8 cellular contexts compared by ENCODE assay signal in the genomic region with DNA sequence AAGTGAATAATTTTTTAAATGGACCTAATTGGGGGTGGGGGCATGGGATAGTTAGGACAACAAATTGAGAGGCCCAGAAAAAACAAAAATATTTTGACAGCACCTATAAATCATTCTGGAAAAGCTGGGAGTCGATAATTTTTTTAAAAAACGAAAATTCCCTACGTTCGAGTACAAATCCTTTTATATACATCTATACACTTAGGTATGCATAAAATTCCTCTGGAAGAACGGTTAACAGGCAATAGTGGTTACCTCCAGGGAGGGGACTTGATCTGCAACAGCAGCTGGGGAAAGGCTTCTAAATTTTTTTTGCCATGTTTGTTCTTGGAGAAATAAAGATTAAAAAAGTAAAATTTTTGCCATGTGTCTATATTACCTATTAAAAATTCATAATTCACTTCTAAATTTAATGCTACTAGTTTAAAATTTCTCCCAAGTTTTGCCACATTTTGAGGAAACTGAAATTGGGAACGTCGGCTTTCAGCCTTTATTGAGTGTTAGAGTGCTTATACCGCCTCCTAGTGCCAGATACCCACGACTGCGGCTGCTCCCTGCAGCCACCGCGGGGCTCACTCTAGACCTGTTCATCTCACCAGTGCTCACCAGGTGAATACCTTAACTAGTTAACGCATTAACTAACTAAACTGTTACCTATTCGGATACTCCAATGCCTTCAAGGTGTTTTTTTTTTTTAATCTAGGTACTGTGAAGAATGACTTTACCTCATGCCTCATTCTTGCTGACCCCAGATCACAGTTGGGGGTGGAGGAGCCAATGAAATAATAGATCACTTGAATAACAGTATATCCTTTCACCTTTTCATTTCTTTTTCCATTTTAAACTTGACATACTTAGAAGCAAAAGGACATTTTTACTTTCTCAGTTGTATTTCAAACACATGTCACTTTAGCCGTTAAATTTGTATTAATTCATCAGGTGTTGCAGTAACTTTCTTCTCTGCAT. TPM values are rescaled to one million over a fixed set of nuclear protein-coding genes. Genes with fewer than 3 reads are reported as not detected.
A peak's percentile ranks its signal among the peaks of the same experiment; 100 is the strongest.
DNase-seq lines count a peak whose midpoint lies in the region; ATAC-seq and TF ChIP-seq lines count a peak whose summit lies in the region.
"Had no signal": no experiment of that assay in that cellular context is flagged by ENCODE, and none has a peak within 500 bp of the region (broad histone marks: within the 10 kb centered on the region; RNA-seq: fewer than 3 reads in every experiment).

No MANE protein-coding gene starts in this region.

- peaks cover 0 to 2% of the 10 kb centered on the region in 2 donors for H3K4me1 Mint-ChIP-seq in effector memory CD8-positive, alpha-beta T cell (ENCODE audit: low read depth in 2 of 2)

- no peaks in the 10 kb centered on the region for H3K9me3 Mint-ChIP-seq in effector memory CD8-positive, alpha-beta T cell

- H3K27ac Mint-ChIP-seq in effector memory CD8-positive, alpha-beta T cell, result no peak overlapping the region

- H3K27me3 Mint-ChIP-seq in effector memory CD8-positive, alpha-beta T cell, result peaks cover 75 to 81% of the 10 kb centered on the region in 2 donors

- H3K27ac ChIP-seq in esophagus squamous epithelium, result no peak overlapping the region
- H3K27ac ChIP-seq: Peyer's patch had no signal

- TF ChIP-seq POLR2A in esophagus squamous epithelium (IDR thresholded peaks at IDR 0.05), result no peak

- ATAC-seq in effector memory CD8-positive, alpha-beta T cell (replicated peaks), result peak; percentile 61
- ATAC-seq in HG03196 (IDR thresholded peaks at IDR 0.05; ENCODE audit: unreplicated experiment), result no peak

- no peak overlapping the region for H3K4me3 Mint-ChIP-seq in effector memory CD8-positive, alpha-beta T cell

- no peak overlapping the region for H3K4me3 ChIP-seq in esophagus squamous epithelium
- H3K4me3 ChIP-seq: Peyer's patch had no signal

- H3K27me3 ChIP-seq in esophagus squamous epithelium, result peaks cover 5 to 48% (median 10%) of the 10 kb centered on the region in 4 donors

- peaks cover 3% of the 10 kb centered on the region for H3K36me3 Mint-ChIP-seq in effector memory CD8-positive, alpha-beta T cell (ENCODE audit: insufficient read depth)

- H3K9me3 ChIP-seq in esophagus squamous epithelium, result no peaks in the 10 kb centered on the region
- H3K9me3 ChIP-seq: Peyer's patch had no signal

- WGBS in esophagus squamous epithelium, 2 donors, result 53 to 62% methylated on average over 15 of the region's 15 CpGs

- peaks cover 0 to 20% (median 3%) of the 10 kb centered on the region in 3 donors for H3K4me1 ChIP-seq in esophagus squamous epithelium

- intact Hi-C loops in esophagus squamous epithelium (cut with DNase I), result no loop called here

- in situ Hi-C loops in GM13977 (cut with MboI; ENCODE audit: low pct_unique_long_range_greater_than_20kb, low sequenced_read_pairs, unreplicated experiment), result no loop called here

- DNase-seq in GM13977 (ENCODE audit: low spot score) (peak; percentile 61), RPMI8226 (peak; percentile 22), esophagus squamous epithelium (lab: John Stamatoyannopoulos, UW) (no peak), cerebellum (ENCODE audit: low spot score) (no peak)
- DNase-seq in effector memory CD8-positive, alpha-beta T cell, result peak; percentile 3 to 21 (median 11)
- DNase-seq in stimulated activated CD4-positive, alpha-beta T cell treated with anti-CD3 and anti-CD28 coated beads, Interleukin-1b, Interleukin-23, amount 100 ng/mL, for 48 hours, result peak; percentile 23

- no peaks in the 10 kb centered on the region for H3K36me3 ChIP-seq in esophagus squamous epithelium
- H3K36me3 ChIP-seq: Peyer's patch had no signal

- TF ChIP-seq CTCF in GM13977 (IDR thresholded peaks at IDR 0.05; ENCODE audit: extremely low read depth, insufficient read depth, missing control alignments), result peak; percentile 71
- TF ChIP-seq CTCF in esophagus squamous epithelium (IDR thresholded peaks at IDR 0.05), result peak in 1 of 6 experiments; percentile 42

RNA-seq across cellular contexts. Expression of gene BHMT, which starts 1.8 kb away (rescaled TPM):
- total RNA-seq in esophagus squamous epithelium, result 1 to 10 TPM in 1 of 4 donors, under 1 TPM in 1, not detected in 2; 0.95 to 1.2 TPM
- 0.64 TPM for total RNA-seq in cerebellum
- total RNA-seq: Peyer's patch had no signal

RNA-seq across cellular contexts. Expression of gene BHMT2, which starts 40.2 kb away (rescaled TPM):
- total RNA-seq in esophagus squamous epithelium (10 to 100 TPM in 1 of 4 donors, 1 to 10 TPM in 3; 1.5 to 13.9 (median 5.1) TPM), cerebellum (0.82 TPM)

RNA-seq across cellular contexts. Expression of gene DMGDH, which starts 40.3 kb away (rescaled TPM):
- total RNA-seq in esophagus squamous epithelium (1 to 10 TPM in 2 of 4 donors, under 1 TPM in 1, not detected in 1; 0.64 to 3.1 (median 1.7) TPM), cerebellum (3.8 TPM)

Comparison
In these comparisons a context has a peak if more than half of its experiments do, and no peak if none do; other contexts are left out.
1. DNase-seq: peak in GM13977 (single experiment), RPMI8226 (single experiment), effector memory CD8-positive, alpha-beta T cell (3 of 3) and stimulated activated CD4-positive, alpha-beta T cell treated with anti-CD3 and anti-CD28 coated beads, Interleukin-1b, Interleukin-23, amount 100 ng/mL, for 48 hours (single experiment); none in esophagus squamous epithelium (single experiment) and cerebellum (single experiment).